ENCODE assay signal across 4 cellular contexts in the genomic region with DNA sequence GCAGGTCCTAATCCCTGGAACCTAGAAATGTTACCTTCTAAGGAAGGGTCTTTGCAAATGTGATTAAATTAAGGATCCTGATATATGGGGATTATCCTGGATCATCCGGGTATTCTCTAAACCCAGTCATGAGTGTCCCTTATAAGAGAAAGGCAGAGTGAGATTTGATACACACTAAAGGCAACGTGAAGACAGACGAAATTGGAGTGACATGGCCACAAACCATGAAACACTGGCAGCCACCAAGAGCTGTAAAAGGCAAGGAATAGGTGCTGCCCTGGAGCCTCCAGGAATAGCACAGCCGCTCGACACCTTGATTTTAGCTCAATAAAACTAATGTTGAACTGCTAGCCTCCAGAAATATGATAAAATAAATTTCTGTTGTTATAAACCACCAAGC.
"Had no signal": no experiment of that assay in that cellular context is flagged by ENCODE, and none has a peak within 500 bp of the region (broad histone marks: within the 10 kb centered on the region; RNA-seq: fewer than 3 reads in every experiment).

No MANE protein-coding gene starts in this region.

- H3K27ac Mint-ChIP-seq: GM23338, H9 had no signal

- H3K4me3 Mint-ChIP-seq: GM23338, H9 had no signal

- ATAC-seq: GM23338 had no signal

- DNase-seq: H9, HCEC 1CT, IMR-90 had no signal

- H3K9me3 Mint-ChIP-seq: GM23338, H9 had no signal

- H3K4me3 ChIP-seq: GM23338 had no signal

- H3K4me1 Mint-ChIP-seq: GM23338 had no signal
